In genomic region chr2:240444464-240444863, GRCh38 we compare ENCODE assay signal across 16 cellular contexts. TPM values are rescaled to one million over a fixed set of nuclear protein-coding genes. Genes with fewer than 3 reads are reported as not detected.
DNase-seq lines count a peak whose midpoint lies in the region; FAIRE-seq and TF ChIP-seq lines count a peak whose summit lies in the region.
"Had no signal": no experiment of that assay in that cellular context is flagged by ENCODE, and none has a peak within 500 bp of the region (broad histone marks: within the 10 kb centered on the region; RNA-seq: fewer than 3 reads in every experiment).

No MANE protein-coding gene starts in this region.

- H3K79me1 ChIP-seq in neuronal stem cell (ENCODE audit: low read depth, low read length) = peaks cover 61% of the 10 kb centered on the region

- H4K91ac ChIP-seq in neuronal stem cell (ENCODE audit: low read depth, low read length, poor library complexity) = no peak overlapping the region

- H2AFZ ChIP-seq in astrocyte (ENCODE audit: low read depth, low read length) (no peak overlapping the region), neuronal stem cell (ENCODE audit: low read length) (no peak overlapping the region), GM23248 (no peak overlapping the region)

- H3K36me3 Mint-ChIP-seq in HFFc6 (ENCODE audit: low read depth) = 0 out of 2 replicates have a peak, but pooled peaks cover 3% of the 10 kb centered on the region
- H3K36me3 Mint-ChIP-seq in astrocyte (ENCODE audit: low read depth, unreplicated experiment) = no peaks in the 10 kb centered on the region
- H3K36me3 Mint-ChIP-seq in activated CD4-positive, alpha-beta memory T cell treated with anti-CD3 and anti-CD28 coated beads, Interleukin-2, amount 10 ng/mL, durations not matched to agents 7 days and 5 days (ENCODE audit: low read depth) = no peaks in the 10 kb centered on the region
- H3K36me3 Mint-ChIP-seq: CD4-positive, alpha-beta memory T cell had no signal

- WGBS in neuronal stem cell (ENCODE audit: extremely low coverage in 2 of 2, insufficient read length in 2 of 2, insufficient replicate concordance in 1 of 2), 2 donors = no CpG with 5 or more reads among the region's 16 CpGs
- 91 to 93% methylated on average over 16 of the region's 16 CpGs for WGBS in GM23248 (ENCODE audit: low coverage in 1 of 2, low lambda C conversion rate in 2 of 2, missing lambda C conversion rate in 2 of 2), 2 experiments

- CTCF ChIA-PET in activated CD4-positive, alpha-beta memory T cell treated with anti-CD3 and anti-CD28 coated beads, Interleukin-2, amount 10 ng/mL, durations not matched to agents 7 days and 5 days (lab: Charles Lee) = no interaction called here

- no peak overlapping the region for H2BK15ac ChIP-seq in neuronal stem cell (ENCODE audit: low read length)

- H3K9me3 Mint-ChIP-seq in HFFc6 (no peaks in the 10 kb centered on the region), astrocyte (ENCODE audit: unreplicated experiment) (no peaks in the 10 kb centered on the region)
- no peaks in the 10 kb centered on the region for H3K9me3 Mint-ChIP-seq in activated CD4-positive, alpha-beta memory T cell treated with anti-CD3 and anti-CD28 coated beads, Interleukin-2, amount 10 ng/mL, durations not matched to agents 7 days and 5 days
- H3K9me3 Mint-ChIP-seq: CD4-positive, alpha-beta memory T cell; H9 had no signal

- H2BK12ac ChIP-seq in neuronal stem cell (ENCODE audit: low read length) = no peak overlapping the region

- no peak overlapping the region for H3K4ac ChIP-seq in neuronal stem cell (ENCODE audit: low read length)

- H3K36me3 ChIP-seq in astrocyte (ENCODE audit: insufficient read depth, low read length) = no peaks in the 10 kb centered on the region
- H3K36me3 ChIP-seq in neuronal stem cell (replicated peaks in 1 of 2; ENCODE audit: control insufficient read depth in 2 of 2, insufficient read depth in 2 of 2, low read length in 2 of 2) = peaks cover 24 to 36% of the 10 kb centered on the region in 2 donors
- H3K36me3 ChIP-seq in skeletal muscle tissue (ENCODE audit: control insufficient read depth in 3 of 3, insufficient read depth in 3 of 3, low read length in 3 of 3) = peaks cover 2 to 16% (median 7%) of the 10 kb centered on the region in 3 donors
- no peaks in the 10 kb centered on the region for H3K36me3 ChIP-seq in GM23248 (ENCODE audit: low read depth)

- H4K8ac ChIP-seq in neuronal stem cell (ENCODE audit: low read depth, low read length) = no peak overlapping the region

- DNase-seq in HFFc6 = no peak
- no peak for DNase-seq in astrocyte (ENCODE audit: low read depth)
- no peak for DNase-seq in neuronal stem cell (ENCODE audit: low spot score)
- no peak for DNase-seq in HK-2 (ENCODE audit: unreplicated experiment)
- no peak for DNase-seq in activated CD4-positive, alpha-beta memory T cell treated with anti-CD3 and anti-CD28 coated beads, Interleukin-2, amount 10 ng/mL, durations not matched to agents 7 days and 5 days
- DNase-seq in GM23248 = no peak
- DNase-seq: ACHN, Calu3, DMS79 treated with DMSO at 0.1 percent for 48 hours, GF-D8, H9 had no signal

- H3K4me1 ChIP-seq in astrocyte (ENCODE audit: insufficient read depth, low read length) = peaks cover 8% of the 10 kb centered on the region
- peaks cover under 1% of the 10 kb centered on the region in 2 donors for H3K4me1 ChIP-seq in neuronal stem cell (ENCODE audit: control insufficient read depth in 2 of 2, insufficient read depth in 1 of 2, low read depth in 1 of 2, low read length in 2 of 2)
- peaks cover 50 to 92% (median 82%) of the 10 kb centered on the region in 3 donors for H3K4me1 ChIP-seq in skeletal muscle tissue (ENCODE audit: control insufficient read depth in 3 of 3, insufficient read depth in 3 of 3, low read length in 3 of 3)
- no peaks in the 10 kb centered on the region for H3K4me1 ChIP-seq in GM23248 (ENCODE audit: insufficient read depth)

- no peaks in the 10 kb centered on the region for H3K9me3 ChIP-seq in astrocyte (ENCODE audit: insufficient read depth, low read depth, low read length)
- H3K9me3 ChIP-seq in neuronal stem cell (replicated peaks in 1 of 2; ENCODE audit: control insufficient read depth in 2 of 2, insufficient read depth in 1 of 2, low read depth in 1 of 2, low read length in 2 of 2) = no peaks in the 10 kb centered on the region
- H3K9me3 ChIP-seq in skeletal muscle tissue (ENCODE audit: control insufficient read depth in 3 of 3, low read length in 3 of 3) = no peaks in the 10 kb centered on the region
- H3K9me3 ChIP-seq in GM23248 (ENCODE audit: low read depth) = no peaks in the 10 kb centered on the region

- in situ Hi-C loops in GM23248 (cut with MboI) = no loop called here

- no peaks in the 10 kb centered on the region for H3F3A ChIP-seq in GM23248 (ENCODE audit: insufficient read depth)

- H3K79me2 ChIP-seq in astrocyte (ENCODE audit: insufficient read depth, low read length) = peaks cover 99% of the 10 kb centered on the region
- peaks cover 31% of the 10 kb centered on the region for H3K79me2 ChIP-seq in GM23248 (ENCODE audit: insufficient read depth)

- no peak overlapping the region for H3K27ac ChIP-seq in astrocyte (ENCODE audit: low read depth, low read length)
- H3K27ac ChIP-seq in neuronal stem cell (replicated peaks; ENCODE audit: low read length) = no peak overlapping the region
- H3K27ac ChIP-seq in skeletal muscle tissue (ENCODE audit: low read depth, low read length) = no peak overlapping the region
- no peak overlapping the region for H3K27ac ChIP-seq in GM23248
- H3K27ac ChIP-seq: C4-2B had no signal

- H3K27me3 ChIP-seq in astrocyte (ENCODE audit: insufficient read depth, low read length) = no peaks in the 10 kb centered on the region
- no peaks in the 10 kb centered on the region for H3K27me3 ChIP-seq in neuronal stem cell (ENCODE audit: control insufficient read depth in 3 of 3, insufficient read depth in 3 of 3, low read depth in 1 of 3, low read length in 3 of 3)
- H3K27me3 ChIP-seq in skeletal muscle tissue (ENCODE audit: control insufficient read depth in 3 of 3, insufficient read depth in 3 of 3, low read length in 3 of 3) = no peaks in the 10 kb centered on the region
- no peaks in the 10 kb centered on the region for H3K27me3 ChIP-seq in GM23248 (replicated peaks; ENCODE audit: insufficient read depth)

- H2BK120ac ChIP-seq in neuronal stem cell (ENCODE audit: low read depth, low read length) = no peak overlapping the region

- H3K4me3 ChIP-seq in astrocyte (ENCODE audit: insufficient read depth, low read depth, low read length) (no peak overlapping the region), neuronal stem cell (ENCODE audit: low read length in 2 of 2) (no peak overlapping the region), skeletal muscle tissue (ENCODE audit: low read length in 3 of 3) (no peak overlapping the region), GM23248 (no peak overlapping the region)
- H3K4me3 ChIP-seq: GM12878 had no signal

- H2BK5ac ChIP-seq in neuronal stem cell (ENCODE audit: low read length) = no peak overlapping the region

- no peak overlapping the region for H3K23ac ChIP-seq in neuronal stem cell (ENCODE audit: low read depth, low read length, poor library complexity)

- no peak for FAIRE-seq in astrocyte (lab: Jason Lieb, UNC)
- FAIRE-seq: GM12878, H1 had no signal

- H3K4me1 Mint-ChIP-seq in HFFc6 (ENCODE audit: low read depth) (peaks cover 8% of the 10 kb centered on the region), astrocyte (ENCODE audit: low read depth, unreplicated experiment) (peaks cover under 1% of the 10 kb centered on the region)
- no peaks in the 10 kb centered on the region for H3K4me1 Mint-ChIP-seq in activated CD4-positive, alpha-beta memory T cell treated with anti-CD3 and anti-CD28 coated beads, Interleukin-2, amount 10 ng/mL, durations not matched to agents 7 days and 5 days

- TF ChIP-seq CTCF in HFFc6 (IDR thresholded peaks at IDR 0.05) (no peak), astrocyte (IDR thresholded peaks at IDR 0.05; ENCODE audit: insufficient read depth, low read depth, low read length) (no peak)

- no peak overlapping the region for H2AK5ac ChIP-seq in neuronal stem cell (ENCODE audit: low read depth, low read length)

- H3K9me2 ChIP-seq in GM23248 (ENCODE audit: insufficient read depth) = no peaks in the 10 kb centered on the region

- H3K27me3 Mint-ChIP-seq in HFFc6 (ENCODE audit: insufficient read depth) (no peaks in the 10 kb centered on the region), astrocyte (ENCODE audit: low read depth, unreplicated experiment) (no peaks in the 10 kb centered on the region)
- no peaks in the 10 kb centered on the region for H3K27me3 Mint-ChIP-seq in activated CD4-positive, alpha-beta memory T cell treated with anti-CD3 and anti-CD28 coated beads, Interleukin-2, amount 10 ng/mL, durations not matched to agents 7 days and 5 days

- H4K20me1 ChIP-seq in astrocyte (ENCODE audit: insufficient read depth, low read length) = peaks cover 98% of the 10 kb centered on the region
- no peaks in the 10 kb centered on the region for H4K20me1 ChIP-seq in GM23248 (ENCODE audit: insufficient read depth)

- H3K4me3 Mint-ChIP-seq in HFFc6 = no peak overlapping the region
- H3K4me3 Mint-ChIP-seq in astrocyte (ENCODE audit: unreplicated experiment) = no peak overlapping the region
- no peak overlapping the region for H3K4me3 Mint-ChIP-seq in activated CD4-positive, alpha-beta memory T cell treated with anti-CD3 and anti-CD28 coated beads, Interleukin-2, amount 10 ng/mL, durations not matched to agents 7 days and 5 days
- H3K4me3 Mint-ChIP-seq: CD4-positive, alpha-beta memory T cell; H9 had no signal

- POLR2A ChIA-PET in activated CD4-positive, alpha-beta memory T cell treated with anti-CD3 and anti-CD28 coated beads, Interleukin-2, amount 10 ng/mL, durations not matched to agents 7 days and 5 days (lab: Charles Lee) = no interaction called here

- H3K27ac Mint-ChIP-seq in HFFc6 = peak overlapping the region; percentile 3; the same call in 1 of the 2 replicates
- peak overlapping the region; percentile 12 for H3K27ac Mint-ChIP-seq in astrocyte (ENCODE audit: unreplicated experiment)
- no peak overlapping the region for H3K27ac Mint-ChIP-seq in activated CD4-positive, alpha-beta memory T cell treated with anti-CD3 and anti-CD28 coated beads, Interleukin-2, amount 10 ng/mL, durations not matched to agents 7 days and 5 days
- H3K27ac Mint-ChIP-seq: CD4-positive, alpha-beta memory T cell; H9 had no signal

- no peak overlapping the region for H3K9ac ChIP-seq in astrocyte (ENCODE audit: low read length)
- H3K9ac ChIP-seq in neuronal stem cell (ENCODE audit: low read depth, low read length, poor library complexity) = peak overlapping the region; percentile 44
- peak overlapping the region; percentile 10 to 71 (median 53) for H3K9ac ChIP-seq in skeletal muscle tissue (ENCODE audit: low read depth in 1 of 3, low read length in 3 of 3)
- H3K9ac ChIP-seq in GM23248 = no peak overlapping the region

- H3K14ac ChIP-seq in neuronal stem cell (ENCODE audit: low read length) = peak overlapping the region; percentile 3

- H3K4me2 ChIP-seq in astrocyte (ENCODE audit: low read length) = no peak overlapping the region
- no peak overlapping the region for H3K4me2 ChIP-seq in neuronal stem cell (ENCODE audit: insufficient read depth, low read length, poor library complexity, severe bottlenecking)
- no peak overlapping the region for H3K4me2 ChIP-seq in GM23248 (ENCODE audit: unreplicated experiment)

- no peak overlapping the region for H3K18ac ChIP-seq in neuronal stem cell (ENCODE audit: low read length)

RNA-seq across cellular contexts. Expression of gene GPC1, which starts 9.0 kb away (rescaled TPM):
- total RNA-seq in HFFc6 (2021; fragmentation: NEBNext Ultra II Directional; extraction: Animal tissue kit (Norgen Biotek cat#: 25700)) = 100 to 1,000 TPM; 315 to 403 (median 350) TPM
- total RNA-seq in astrocyte (252 and 299 TPM in 2 replicates), skeletal muscle tissue (36.0 TPM)
- polyA plus RNA-seq in neuronal stem cell (2013, experiment 1 of 2) = 78.0 TPM
- polyA plus RNA-seq in neuronal stem cell (2013, experiment 2 of 2) = 77.4 TPM
- total RNA-seq in activated CD4-positive, alpha-beta memory T cell treated with anti-CD3 and anti-CD28 coated beads, Interleukin-2, amount 10 ng/mL, durations not matched to agents 7 days and 5 days = 1 to 10 TPM; 5.8 to 7.9 TPM
- 88.2 and 101 TPM in 2 replicates for total RNA-seq in GM23248 (2014; rRNA removed; shearing (Covaris generic))
- polyA plus RNA-seq in GM23248 (2016; fragmentation: Nextera tagmentation; extraction: Ambion mirVana) = 66.4 and 71.6 TPM in 2 replicates

Comparison
In these comparisons a context has a peak if more than half of its experiments do, and no peak if none do; other contexts are left out.
1. H3K9ac ChIP-seq: peak in neuronal stem cell (single experiment) and skeletal muscle tissue (3 of 3); none in astrocyte (single experiment) and GM23248 (single experiment).